In the genomic region with DNA sequence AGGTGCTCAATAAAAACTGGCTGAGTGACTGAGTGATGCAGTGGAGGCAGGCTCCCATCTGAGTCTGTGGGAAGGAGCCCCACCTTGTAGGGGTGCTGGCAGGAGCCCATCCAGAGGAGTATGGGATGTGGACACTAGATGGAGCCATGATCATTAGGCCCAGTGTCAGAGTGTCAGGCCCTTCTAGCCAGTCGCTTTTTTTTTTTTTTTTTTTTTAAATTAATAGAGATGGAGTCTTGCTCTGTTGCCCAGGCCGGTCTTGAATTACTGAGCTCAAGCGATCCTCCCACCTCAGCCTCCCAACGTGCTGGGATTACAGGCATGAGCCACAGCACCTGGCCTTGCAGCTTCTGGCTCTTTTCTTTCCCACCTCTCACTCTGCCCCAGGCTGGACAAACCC, we compare ENCODE assay signal across 8 cellular contexts. TPM values are rescaled to one million over a fixed set of nuclear protein-coding genes. Genes with fewer than 3 reads are reported as not detected.
A peak's percentile ranks its signal among the peaks of the same experiment; 100 is the strongest.
DNase-seq lines count a peak whose midpoint lies in the region; ATAC-seq, FAIRE-seq and TF ChIP-seq lines count a peak whose summit lies in the region.

No MANE protein-coding gene starts in this region.

- no peak overlapping the region for H2AFZ ChIP-seq in SU-DHL-6 (ENCODE audit: low read depth, low read length, severe bottlenecking)
- no peak overlapping the region for H2AFZ ChIP-seq in astrocyte (ENCODE audit: low read depth, low read length)

- H3K27me3 Mint-ChIP-seq in astrocyte (ENCODE audit: low read depth, unreplicated experiment), result no peaks in the 10 kb centered on the region

- no peak for FAIRE-seq in astrocyte (lab: Jason Lieb, UNC)

- H3K9ac ChIP-seq in SU-DHL-6 (ENCODE audit: low read length), result no peak overlapping the region; the same call in 1 of the 2 replicates
- no peak overlapping the region for H3K9ac ChIP-seq in astrocyte (ENCODE audit: low read length)

- H3K36me3 Mint-ChIP-seq in astrocyte (ENCODE audit: low read depth, unreplicated experiment), result peaks cover 2% of the 10 kb centered on the region

- no peaks in the 10 kb centered on the region for H3K9me3 ChIP-seq in SU-DHL-6 (ENCODE audit: insufficient read depth, low read length)
- no peaks in the 10 kb centered on the region for H3K9me3 ChIP-seq in astrocyte (ENCODE audit: insufficient read depth, low read depth, low read length)
- no peaks in the 10 kb centered on the region for H3K9me3 ChIP-seq in sigmoid colon

- H3K27ac Mint-ChIP-seq in astrocyte (ENCODE audit: unreplicated experiment), result no peak overlapping the region

- H3K36me3 ChIP-seq in H7 (replicated peaks; ENCODE audit: control insufficient read depth, insufficient read depth, low read length) (peaks cover under 1% of the 10 kb centered on the region), SU-DHL-6 (ENCODE audit: low read length) (no peaks in the 10 kb centered on the region), astrocyte (ENCODE audit: insufficient read depth, low read length) (no peaks in the 10 kb centered on the region), sigmoid colon (peaks cover 0 to 4% (median 2%) of the 10 kb centered on the region in 4 donors)

- H4K20me1 ChIP-seq in SU-DHL-6 (ENCODE audit: low read depth, low read length) (no peaks in the 10 kb centered on the region), astrocyte (ENCODE audit: insufficient read depth, low read length) (no peaks in the 10 kb centered on the region)

- no peak overlapping the region for H3K4me3 ChIP-seq in H7 (ENCODE audit: insufficient read depth, low read depth, low read length)
- no peak overlapping the region for H3K4me3 ChIP-seq in NB4 (ENCODE audit: low read depth, low read length)
- H3K4me3 ChIP-seq in SU-DHL-6 (ENCODE audit: insufficient read depth, low read length, poor library complexity, severe bottlenecking), result no peak overlapping the region
- no peak overlapping the region for H3K4me3 ChIP-seq in astrocyte (ENCODE audit: insufficient read depth, low read depth, low read length)
- no peak overlapping the region for H3K4me3 ChIP-seq in sigmoid colon

- H3K4me1 Mint-ChIP-seq in astrocyte (ENCODE audit: low read depth, unreplicated experiment), result peaks cover 29% of the 10 kb centered on the region

- TF ChIP-seq POLR2A in NB4 (IDR thresholded peaks at IDR 0.05; ENCODE audit: extremely low read depth, insufficient read length) (no peak), sigmoid colon (IDR thresholded peaks at IDR 0.05) (no peak)

- WGBS in sigmoid colon, 2 donors, result 1 to 19% methylated on average over 4 of the region's 4 CpGs

- TF ChIP-seq EP300 in sigmoid colon (IDR thresholded peaks at IDR 0.05), result no peak

- no peak overlapping the region for H3K4me3 Mint-ChIP-seq in astrocyte (ENCODE audit: unreplicated experiment)

- H3F3A ChIP-seq in SU-DHL-6 (ENCODE audit: insufficient read depth), result peaks cover 8% of the 10 kb centered on the region; the same call in 1 of the 2 replicates

- no peaks in the 10 kb centered on the region for H3K9me2 ChIP-seq in SU-DHL-6 (replicated peaks; ENCODE audit: insufficient read depth, low read length)

- H3K27me3 ChIP-seq in H7 (ENCODE audit: control insufficient read depth, insufficient read depth, low read length) (no peaks in the 10 kb centered on the region), SU-DHL-6 (ENCODE audit: low read length) (no peaks in the 10 kb centered on the region), astrocyte (ENCODE audit: insufficient read depth, low read length) (no peaks in the 10 kb centered on the region), sigmoid colon (no peaks in the 10 kb centered on the region)

- peak; percentile 83 for ATAC-seq in left ventricle myocardium superior
- no peak for ATAC-seq in GM18511 (IDR thresholded peaks at IDR 0.05; ENCODE audit: unreplicated experiment)

- TF ChIP-seq CTCF in NB4 (IDR thresholded peaks at IDR 0.05; ENCODE audit: low read depth, low read length) (peak; percentile 92), SU-DHL-6 (IDR thresholded peaks at IDR 0.05; ENCODE audit: insufficient read depth, low read length, poor library complexity, severe bottlenecking) (peak; percentile 58), astrocyte (IDR thresholded peaks at IDR 0.05; ENCODE audit: insufficient read depth, low read depth, low read length) (peak; percentile 59), sigmoid colon (IDR thresholded peaks at IDR 0.05) (peak in 2 of 4 experiments; percentile 26 to 45)

- H3K79me2 ChIP-seq in SU-DHL-6 (ENCODE audit: insufficient read depth, low read length) (no peaks in the 10 kb centered on the region), astrocyte (ENCODE audit: insufficient read depth, low read length) (no peaks in the 10 kb centered on the region)

- no peaks in the 10 kb centered on the region for H3K9me3 Mint-ChIP-seq in astrocyte (ENCODE audit: unreplicated experiment)

- peaks cover 15% of the 10 kb centered on the region for H3K4me1 ChIP-seq in astrocyte (ENCODE audit: insufficient read depth, low read length)
- H3K4me1 ChIP-seq in sigmoid colon, result peaks cover 0 to 14% (median 10%) of the 10 kb centered on the region in 4 donors

- H3K4me2 ChIP-seq in SU-DHL-6 (ENCODE audit: low read depth, low read length, poor library complexity, severe bottlenecking) (no peak overlapping the region), astrocyte (ENCODE audit: low read length) (no peak overlapping the region)

- H3K27ac ChIP-seq in SU-DHL-6 (ENCODE audit: low read depth, low read length) (peak overlapping the region; percentile 22; the same call in 1 of the 2 replicates), astrocyte (ENCODE audit: low read depth, low read length) (no peak overlapping the region), sigmoid colon (no peak overlapping the region)

- intact Hi-C loops in left ventricle myocardium superior (cut with micrococcal nuclease), result loop anchor here (10.0 kb wide), 1 partner anchor 68 kb away; no protein-coding TSS in a partner anchor
- intact Hi-C loops in sigmoid colon (cut with DNase I), result loop anchor here (10.0 kb wide), 1 partner anchor 228 kb away; the partner anchor contains the start of gene SDSL

- DNase-seq in GF-D8 (lab: John Stamatoyannopoulos, UW) (peak; percentile 46), H7 (peak; percentile 92), NB4 (ENCODE audit: low read depth) (peak; percentile 91), astrocyte (ENCODE audit: low read depth) (peak; percentile 55), left ventricle myocardium superior (peak; percentile 67), sigmoid colon (peak; percentile 84)

RNA-seq across cellular contexts. Expression of gene RITA1, which starts 11.5 kb away (rescaled TPM):
- 42.3 and 45.9 TPM in 2 replicates for total RNA-seq in H7 (2014; rRNA removed; shearing (Covaris generic))
- total RNA-seq in astrocyte (20.9 and 23.5 TPM in 2 replicates), left ventricle myocardium superior (19.5 TPM), sigmoid colon (10 to 100 TPM; 12.5 to 18.3 (median 15.5) TPM)
- polyA plus RNA-seq in sigmoid colon, result 10 to 100 TPM; 16.2 to 28.4 (median 18.7) TPM

RNA-seq across cellular contexts. Expression of gene DDX54, which starts 11.7 kb away (rescaled TPM):
- total RNA-seq in H7 (2014; rRNA removed; shearing (Covaris generic)), result 93.9 and 101 TPM in 2 replicates
- total RNA-seq in astrocyte (52.8 and 53.5 TPM in 2 replicates), left ventricle myocardium superior (33.8 TPM), sigmoid colon (10 to 100 TPM; 24.5 to 47.4 (median 40.8) TPM)
- 10 to 100 TPM; 19.2 to 82.8 (median 25.4) TPM for polyA plus RNA-seq in sigmoid colon

RNA-seq across cellular contexts. Expression of gene TPCN1, which starts 24.3 kb away (rescaled TPM):
- total RNA-seq in H7 (2014; rRNA removed; shearing (Covaris generic)), result 19.2 and 20.7 TPM in 2 replicates
- total RNA-seq in astrocyte (27.9 and 33.7 TPM in 2 replicates), left ventricle myocardium superior (145 TPM), sigmoid colon (10 to 100 TPM; 25.7 to 51.5 (median 28.9) TPM)
- 10 to 100 TPM in 1 of 3 donors, 1 to 10 TPM in 2; 6.0 to 51.0 (median 9.7) TPM for polyA plus RNA-seq in sigmoid colon

RNA-seq across cellular contexts. Expression of gene CFAP73, which starts 47.5 kb away (rescaled TPM):
- total RNA-seq in H7 (2014; rRNA removed; shearing (Covaris generic)), result 0.33 TPM in 1 of 2 replicates, not detected in the other
- not detected in 2 replicates for total RNA-seq in astrocyte
- total RNA-seq in left ventricle myocardium superior, result not detected
- total RNA-seq in sigmoid colon, result not detected
- polyA plus RNA-seq in sigmoid colon, result under 1 TPM; 0.42 to 0.60 (median 0.46) TPM
